In genomic region chr1:159925713-159926066, GRCh38 we compare ENCODE assay signal across 8 cellular contexts. TPM values are rescaled to one million over a fixed set of nuclear protein-coding genes. Genes with fewer than 3 reads are reported as not detected.
DNase-seq lines count a peak whose midpoint lies in the region; ATAC-seq, FAIRE-seq and TF ChIP-seq lines count a peak whose summit lies in the region.

No MANE protein-coding gene starts in this region.

- H2BK5ac ChIP-seq in H1 (ENCODE audit: low read depth, low read length), result no peak overlapping the region; the same call in 1 of the 2 replicates

- TF ChIP-seq RAD21 in H1 (IDR thresholded peaks at IDR 0.05 in 1 of 2, conservative IDR thresholded peaks at IDR 0.05 in 1 of 2; ENCODE audit: low read depth in 2 of 2, low read length in 2 of 2), result no peak

- DNase-seq in H1 (ENCODE audit: low read depth in 1 of 2, low spot score in 2 of 2) (peak in 1 of 2 experiments; percentile 56), neural progenitor cell (ENCODE audit: low spot score) (no peak), NCI-H1930 (lab: John Stamatoyannopoulos, UW) (no peak), KG1 (lab: John Stamatoyannopoulos, UW) (no peak)

- no peak overlapping the region for H2BK15ac ChIP-seq in H1 (ENCODE audit: low read length)

- peak overlapping the region; percentile 98 for H3K4me2 ChIP-seq in OCI-LY3 (ENCODE audit: low read length)
- H3K4me2 ChIP-seq in H1 (ENCODE audit: insufficient read depth in 1 of 2, low read depth in 2 of 2, low read length in 2 of 2), result peak overlapping the region; percentile 79 to 92
- H3K4me2 ChIP-seq in neural progenitor cell, result peak overlapping the region; percentile 82

- no peak overlapping the region for H3K14ac ChIP-seq in H1 (ENCODE audit: insufficient read length)

- no peaks in the 10 kb centered on the region for H3F3A ChIP-seq in neural progenitor cell (ENCODE audit: low read depth)

- H3K36me3 Mint-ChIP-seq in neural progenitor cell, result peaks cover 10% of the 10 kb centered on the region

- H3K27ac Mint-ChIP-seq in neural progenitor cell, result peak overlapping the region; percentile 53

- no peak overlapping the region for H3K56ac ChIP-seq in H1 (replicated peaks; ENCODE audit: insufficient read length, low read depth, low read length)

- TF ChIP-seq POLR2A in H1 (IDR thresholded peaks at IDR 0.05; ENCODE audit: control extremely low read depth in 1 of 2, low read depth in 2 of 2, low read length in 2 of 2), result no peak

- H3K9ac ChIP-seq in ES-I3 (ENCODE audit: low read depth, low read length) (peak overlapping the region; percentile 56), OCI-LY3 (ENCODE audit: low read length) (peak overlapping the region; percentile 100), H1 (replicated peaks in 1 of 4; ENCODE audit: extremely low read depth in 1 of 4, low read depth in 3 of 4, low read length in 3 of 4) (no peak overlapping the region), neural progenitor cell (no peak overlapping the region)

- peaks cover 17% of the 10 kb centered on the region; the same call in 1 of the 2 replicates for H3K23me2 ChIP-seq in H1 (ENCODE audit: low read depth, low read length)

- H3K79me1 ChIP-seq in H1 (ENCODE audit: low read depth, low read length), result peaks cover 3% of the 10 kb centered on the region

- H4K20me1 ChIP-seq in OCI-LY3 (ENCODE audit: insufficient read depth, low read length), result peaks cover 35% of the 10 kb centered on the region
- peaks cover 0 to 5% of the 10 kb centered on the region in 2 experiments for H4K20me1 ChIP-seq in H1 (replicated peaks in 1 of 2; ENCODE audit: control insufficient read depth in 1 of 2, insufficient read depth in 2 of 2, low read length in 2 of 2)
- H4K20me1 ChIP-seq in neural progenitor cell (ENCODE audit: low read depth), result no peaks in the 10 kb centered on the region

- no peak overlapping the region for H3K4ac ChIP-seq in H1 (replicated peaks; ENCODE audit: insufficient read length, low read depth, low read length)

- POLR2A ChIA-PET in H1 (lab: Charles Lee; ENCODE audit: partially characterized antibody), result interaction anchor here (0.8 to 3.7 kb wide), 7 partner anchors 11 to 132 kb away, joined by 3 to 14 read pairs (median 4); partner anchors contain the start of gene IGSF9

- H3K4me3 ChIP-seq in OCI-LY3 (ENCODE audit: low read length) (peak overlapping the region; percentile 95), H1 (ENCODE audit: extremely low read depth in 1 of 4, insufficient read depth in 2 of 4, low read depth in 3 of 4, low read length in 4 of 4) (peak overlapping the region; percentile 55 to 63 (median 59); a peak in 7 of 8 replicates), neural progenitor cell (peak overlapping the region; percentile 50)

- ATAC-seq in GM21825 (IDR thresholded peaks at IDR 0.05; ENCODE audit: unreplicated experiment), result peak; percentile 2
- no peak for ATAC-seq in HG02981 (IDR thresholded peaks at IDR 0.05; ENCODE audit: unreplicated experiment)

- H3K4me3 Mint-ChIP-seq in neural progenitor cell, result peak overlapping the region; percentile 90

- FAIRE-seq in H1 (lab: Jason Lieb, UNC), result no peak

- H3K9me3 Mint-ChIP-seq in neural progenitor cell, result no peaks in the 10 kb centered on the region

- H3K27me3 ChIP-seq in OCI-LY3 (ENCODE audit: low read depth, low read length) (no peaks in the 10 kb centered on the region), H1 (replicated peaks in 1 of 4; ENCODE audit: control insufficient read depth in 3 of 4, extremely low read depth in 1 of 4, insufficient read depth in 3 of 4, low read length in 3 of 4) (peaks cover 0 to 17% (median 8%) of the 10 kb centered on the region in 4 experiments; a peak in 5 of 7 replicates), neural progenitor cell (peaks cover 28% of the 10 kb centered on the region)

- H3K4me1 Mint-ChIP-seq in neural progenitor cell, result peaks cover 36% of the 10 kb centered on the region

- CTCF ChIA-PET in H1 (lab: Charles Lee; ENCODE audit: partially characterized antibody), result interaction anchor here (0.9 to 7.3 kb wide), 7 partner anchors 11 to 133 kb away, joined by 3 to 53 read pairs (median 5); partner anchors contain the start of genes CFAP45 and IGSF9

- H2AFZ ChIP-seq in OCI-LY3 (ENCODE audit: low read depth, low read length) (no peak overlapping the region), H1 (ENCODE audit: low read length) (no peak overlapping the region), neural progenitor cell (replicated peaks) (peak overlapping the region; percentile 23)

- H2BK120ac ChIP-seq in H1 (replicated peaks; ENCODE audit: low read depth, low read length), result no peak overlapping the region

- H3K36me3 ChIP-seq in ES-I3 (ENCODE audit: insufficient read depth, low read length) (no peaks in the 10 kb centered on the region), OCI-LY3 (replicated peaks; ENCODE audit: low read depth, low read length) (peaks cover 32% of the 10 kb centered on the region), H1 (ENCODE audit: control insufficient read depth in 2 of 4, insufficient read depth in 4 of 4, low read length in 3 of 4) (peaks cover 0 to 23% (median 5%) of the 10 kb centered on the region in 4 experiments; a peak in 3 of 8 replicates), neural progenitor cell (no peaks in the 10 kb centered on the region)

- no peak overlapping the region for H2BK20ac ChIP-seq in H1 (ENCODE audit: low read length)

- H4K5ac ChIP-seq in H1 (ENCODE audit: insufficient read length, low read depth, low read length), result no peak overlapping the region

- no peak overlapping the region for H4K8ac ChIP-seq in H1 (ENCODE audit: extremely low read depth, insufficient read depth, low read length)

- H2AK5ac ChIP-seq in H1 (ENCODE audit: low read depth, low read length), result no peak overlapping the region

- H2BK12ac ChIP-seq in H1 (ENCODE audit: low read depth, low read length), result 0 out of 2 replicates have a peak overlapping the region, but pooled peaks have one; percentile 50

- TF ChIP-seq EP300 in H1 (IDR thresholded peaks at IDR 0.05; ENCODE audit: borderline replicate concordance in 1 of 2, low read depth in 2 of 2, low read length in 2 of 2), result no peak

- no peak for TF ChIP-seq CTCF in OCI-LY3 (IDR thresholded peaks at IDR 0.05; ENCODE audit: low read depth, low read length)
- TF ChIP-seq CTCF in H1 (IDR thresholded peaks at IDR 0.05; ENCODE audit: control extremely low read depth in 1 of 3, insufficient read depth in 1 of 3, low read depth in 1 of 3, low read length in 3 of 3), result no peak
- TF ChIP-seq CTCF in neural progenitor cell (IDR thresholded peaks at IDR 0.05), result no peak

- H3K27me3 Mint-ChIP-seq in neural progenitor cell (ENCODE audit: insufficient read depth, low read depth), result peaks cover 8% of the 10 kb centered on the region

- H3K23ac ChIP-seq in H1 (ENCODE audit: insufficient read length), result no peak overlapping the region

- H3K18ac ChIP-seq in H1 (ENCODE audit: extremely low read depth, low read length), result peak overlapping the region; percentile 36; the same call in 1 of the 2 replicates

- H3K9me3 ChIP-seq in ES-I3 (ENCODE audit: control insufficient read depth, insufficient read depth, low read length) (no peaks in the 10 kb centered on the region), OCI-LY3 (ENCODE audit: insufficient read depth, low read length) (no peaks in the 10 kb centered on the region), H1 (ENCODE audit: insufficient read depth in 2 of 2, low read depth in 1 of 2, low read length in 1 of 2) (no peaks in the 10 kb centered on the region), neural progenitor cell (ENCODE audit: low read depth) (no peaks in the 10 kb centered on the region)

- H3K79me2 ChIP-seq in OCI-LY3 (ENCODE audit: low read length) (peaks cover 60% of the 10 kb centered on the region), H1 (ENCODE audit: control insufficient read depth in 1 of 2, insufficient read depth in 2 of 2, low read length in 2 of 2) (peaks cover 0 to 12% of the 10 kb centered on the region in 2 experiments; a peak in 2 of 4 replicates), neural progenitor cell (ENCODE audit: low read depth) (no peaks in the 10 kb centered on the region)

- peaks cover 21% of the 10 kb centered on the region for H3K4me1 ChIP-seq in ES-I3 (ENCODE audit: insufficient read depth, low read length)
- peaks cover 41% of the 10 kb centered on the region for H3K4me1 ChIP-seq in OCI-LY3 (ENCODE audit: low read length)
- peaks cover 5 to 21% (median 16%) of the 10 kb centered on the region in 4 experiments for H3K4me1 ChIP-seq in H1 (replicated peaks in 1 of 4; ENCODE audit: control insufficient read depth in 3 of 4, insufficient read depth in 4 of 4, low read length in 3 of 4)
- peaks cover 15% of the 10 kb centered on the region for H3K4me1 ChIP-seq in neural progenitor cell

- H4K91ac ChIP-seq in H1 (replicated peaks; ENCODE audit: insufficient read length, low read length), result no peak overlapping the region

- H3K27ac ChIP-seq in OCI-LY3 (ENCODE audit: low read length) (peak overlapping the region; percentile 94), H1 (ENCODE audit: low read depth, low read length) (no peak overlapping the region), neural progenitor cell (no peak overlapping the region)

- 21% methylated on average over 8 of the region's 8 CpGs; no CpG with 5 or more reads in 1 of the 2 experiments for WGBS in H1 (ENCODE audit: extremely low coverage in 1 of 2, insufficient coverage in 1 of 2, insufficient read length in 1 of 2, insufficient replicate concordance in 2 of 2, low coverage in 1 of 2, low lambda C conversion rate in 2 of 2, missing lambda C conversion rate in 1 of 2), 2 experiments

RNA-seq across cellular contexts. Expression of gene TAGLN2, which starts 0.4 kb away (rescaled TPM):
- 86.0 and 93.0 TPM in 2 replicates for total RNA-seq in H1 (2021; fragmentation: NEBNext Ultra II Directional; extraction: Animal tissue kit (Norgen Biotek cat#: 25700))
- polyA plus RNA-seq in H1 (2011; rRNA removed), result 114 and 142 TPM in 2 replicates
- 93.7 TPM for polyA plus RNA-seq in H1 (2011; cell fraction: cytosol; rRNA removed)
- 102 TPM for polyA plus RNA-seq in H1 (2011; cell fraction: nucleus; rRNA removed)
- polyA plus RNA-seq in H1 (2012, experiment 1 of 2), result 81.8 to 121 TPM (median 94.5 TPM) in 4 replicates
- polyA plus RNA-seq in H1 (2012, experiment 2 of 2), result 122 TPM
- polyA plus RNA-seq in H1 (2013, experiment 1 of 2), result 51.9 TPM
- 53.4 TPM for polyA plus RNA-seq in H1 (2013, experiment 2 of 2)
- 38.3 and 40.1 TPM in 2 replicates for polyA minus RNA-seq in H1 (2011; rRNA and poly(A)+ RNA removed)
- 29.8 TPM for polyA minus RNA-seq in H1 (2011; cell fraction: cytosol; rRNA and poly(A)+ RNA removed)
- 23.9 TPM for polyA minus RNA-seq in H1 (2011; cell fraction: nucleus; rRNA and poly(A)+ RNA removed)
- total RNA-seq in neural progenitor cell (ENCODE audit: low replicate concordance), result 3.9 and 12.1 TPM in 2 replicates

RNA-seq across cellular contexts. Expression of gene IGSF9, which starts 19.7 kb away (rescaled TPM):
- total RNA-seq in H1 (2021; fragmentation: NEBNext Ultra II Directional; extraction: Animal tissue kit (Norgen Biotek cat#: 25700)), result 28.1 and 29.2 TPM in 2 replicates
- 10.9 and 22.5 TPM in 2 replicates for polyA plus RNA-seq in H1 (2011; rRNA removed)
- polyA plus RNA-seq in H1 (2011; cell fraction: cytosol; rRNA removed), result 12.7 TPM
- polyA plus RNA-seq in H1 (2011; cell fraction: nucleus; rRNA removed), result 51.2 TPM
- 15.9 to 25.3 TPM (median 21.2 TPM) in 4 replicates for polyA plus RNA-seq in H1 (2012, experiment 1 of 2)
- polyA plus RNA-seq in H1 (2012, experiment 2 of 2), result 18.7 TPM
- 20.9 TPM for polyA plus RNA-seq in H1 (2013, experiment 1 of 2)
- 19.7 TPM for polyA plus RNA-seq in H1 (2013, experiment 2 of 2)
- polyA minus RNA-seq in H1 (2011; rRNA and poly(A)+ RNA removed), result 6.2 and 8.0 TPM in 2 replicates
- polyA minus RNA-seq in H1 (2011; cell fraction: cytosol; rRNA and poly(A)+ RNA removed), result 10.9 TPM
- 11.3 TPM for polyA minus RNA-seq in H1 (2011; cell fraction: nucleus; rRNA and poly(A)+ RNA removed)
- 3.3 and 9.1 TPM in 2 replicates for total RNA-seq in neural progenitor cell (ENCODE audit: low replicate concordance)

RNA-seq across cellular contexts. Expression of gene CFAP45, which starts 25.7 kb away (rescaled TPM):
- total RNA-seq in H1 (2021; fragmentation: NEBNext Ultra II Directional; extraction: Animal tissue kit (Norgen Biotek cat#: 25700)), result not detected in 2 replicates
- polyA plus RNA-seq in H1 (2011; rRNA removed), result 0.05 and 0.11 TPM in 2 replicates
- 0.45 TPM for polyA plus RNA-seq in H1 (2011; cell fraction: cytosol; rRNA removed)
- 0.16 TPM for polyA plus RNA-seq in H1 (2011; cell fraction: nucleus; rRNA removed)
- polyA plus RNA-seq in H1 (2012, experiment 1 of 2), result 0.16 to 0.64 TPM (median 0.36 TPM) in 4 replicates
- polyA plus RNA-seq in H1 (2012, experiment 2 of 2), result 0.31 TPM
- 0.30 TPM for polyA plus RNA-seq in H1 (2013, experiment 1 of 2)
- polyA plus RNA-seq in H1 (2013, experiment 2 of 2), result 0.31 TPM
- not detected in 2 replicates for polyA minus RNA-seq in H1 (2011; rRNA and poly(A)+ RNA removed)
- polyA minus RNA-seq in H1 (2011; cell fraction: cytosol; rRNA and poly(A)+ RNA removed), result not detected
- polyA minus RNA-seq in H1 (2011; cell fraction: nucleus; rRNA and poly(A)+ RNA removed), result not detected
- not detected in 2 replicates for total RNA-seq in neural progenitor cell (ENCODE audit: low replicate concordance)

RNA-seq across cellular contexts. Expression of gene SLAMF9, which starts 28.3 kb away (rescaled TPM):
- total RNA-seq in H1 (2021; fragmentation: NEBNext Ultra II Directional; extraction: Animal tissue kit (Norgen Biotek cat#: 25700)), result not detected in 2 replicates
- polyA plus RNA-seq in H1 (2011; rRNA removed), result not detected in 2 replicates
- polyA plus RNA-seq in H1 (2011; cell fraction: cytosol; rRNA removed), result not detected
- not detected for polyA plus RNA-seq in H1 (2011; cell fraction: nucleus; rRNA removed)
- polyA plus RNA-seq in H1 (2012, experiment 1 of 2), result not detected in 4 replicates
- polyA plus RNA-seq in H1 (2012, experiment 2 of 2), result not detected
- not detected for polyA plus RNA-seq in H1 (2013, experiment 1 of 2)
- not detected for polyA plus RNA-seq in H1 (2013, experiment 2 of 2)
- not detected in 2 replicates for polyA minus RNA-seq in H1 (2011; rRNA and poly(A)+ RNA removed)
- polyA minus RNA-seq in H1 (2011; cell fraction: cytosol; rRNA and poly(A)+ RNA removed), result not detected
- not detected for polyA minus RNA-seq in H1 (2011; cell fraction: nucleus; rRNA and poly(A)+ RNA removed)
- not detected in 2 replicates for total RNA-seq in neural progenitor cell (ENCODE audit: low replicate concordance)

Comparison
In these comparisons a context has a peak if more than half of its experiments do, and no peak if none do; other contexts are left out.
1. H3K9ac ChIP-seq: peak in ES-I3 (single experiment) and OCI-LY3 (single experiment); none in H1 (0 of 4) and neural progenitor cell (single experiment).
2. Peak in every context shown above with its lines, with median percentiles within 50 percentile points of each other: H3K4me2 ChIP-seq and H3K4me3 ChIP-seq.